Comparison of ENCODE assay signal across 19 cellular contexts in genomic region chr5:64190562-64191306, GRCh38. TPM values are rescaled to one million over a fixed set of nuclear protein-coding genes. Genes with fewer than 3 reads are reported as not detected.
DNase-seq lines count a peak whose midpoint lies in the region; ATAC-seq lines count a peak whose summit lies in the region.
"Had no signal": no experiment of that assay in that cellular context is flagged by ENCODE, and none has a peak within 500 bp of the region (broad histone marks: within the 10 kb centered on the region; RNA-seq: fewer than 3 reads in every experiment).

No MANE protein-coding gene starts in this region.

- no peaks in the 10 kb centered on the region for H3K9me3 Mint-ChIP-seq in activated T-helper 17 cell treated with anti-CD3 and anti-CD28 coated beads, Interleukin-2, amount 50 U/mL, for 72 hours
- H3K9me3 Mint-ChIP-seq: T-helper 1 cell treated with Interleukin-12 subunit alpha and Interleukin-12 subunit beta and Interleukin-4 antibody, amounts not matched to agents 30 μg/mL and 1 μg/mL, for 36 hours had no signal

- H3K4me3 Mint-ChIP-seq in activated T-helper 17 cell treated with anti-CD3 and anti-CD28 coated beads, Interleukin-2, amount 50 U/mL, for 72 hours: no peak overlapping the region
- H3K4me3 Mint-ChIP-seq: CD4-positive, CD25-positive, alpha-beta regulatory T cell; HFFc6; T-helper 1 cell treated with Interleukin-12 subunit alpha and Interleukin-12 subunit beta and Interleukin-4 antibody, amounts not matched to agents 30 μg/mL and 1 μg/mL, for 36 hours had no signal

- DNase-seq in RPMI8226 (peak; percentile 53), iPS-NIHi11 (ENCODE audit: low spot score) (no peak), GOT3 (lab: John Stamatoyannopoulos, UW) (no peak), nucleus accumbens (lab: John Stamatoyannopoulos, UW) (no peak)
- DNase-seq: CD4-positive, CD25-positive, alpha-beta regulatory T cell; DMS79 treated with DMSO at 0.1 percent for 48 hours; GDM1; HFFc6; NCI-H1048; NCI-H146; NCI-H446; PC-9; SHP77 had no signal

- no peaks in the 10 kb centered on the region for H3K27me3 Mint-ChIP-seq in activated T-helper 17 cell treated with anti-CD3 and anti-CD28 coated beads, Interleukin-2, amount 50 U/mL, for 72 hours
- H3K27me3 Mint-ChIP-seq: CD4-positive, CD25-positive, alpha-beta regulatory T cell had no signal

- H3K4me1 Mint-ChIP-seq in activated T-helper 17 cell treated with anti-CD3 and anti-CD28 coated beads, Interleukin-2, amount 50 U/mL, for 72 hours: no peaks in the 10 kb centered on the region
- H3K4me1 Mint-ChIP-seq: CD4-positive, CD25-positive, alpha-beta regulatory T cell had no signal

- no peaks in the 10 kb centered on the region for H3K36me3 Mint-ChIP-seq in activated T-helper 17 cell treated with anti-CD3 and anti-CD28 coated beads, Interleukin-2, amount 50 U/mL, for 72 hours (ENCODE audit: low read depth)
- H3K36me3 Mint-ChIP-seq: CD4-positive, CD25-positive, alpha-beta regulatory T cell had no signal

- ATAC-seq in GM18498 (IDR thresholded peaks at IDR 0.05; ENCODE audit: unreplicated experiment) (peak; percentile 41), GM18870 (IDR thresholded peaks at IDR 0.05; ENCODE audit: unreplicated experiment) (peak; percentile 35), HG02981 (IDR thresholded peaks at IDR 0.05; ENCODE audit: unreplicated experiment) (peak; percentile 54)
- ATAC-seq in activated T-helper 17 cell treated with anti-CD3 and anti-CD28 coated beads, Interleukin-2, amount 50 U/mL, for 72 hours (replicated peaks): no peak
- ATAC-seq: K562 had no signal

- H3K27ac Mint-ChIP-seq in activated T-helper 17 cell treated with anti-CD3 and anti-CD28 coated beads, Interleukin-2, amount 50 U/mL, for 72 hours: no peak overlapping the region
- H3K27ac Mint-ChIP-seq: CD4-positive, CD25-positive, alpha-beta regulatory T cell; HFFc6; T-helper 1 cell treated with Interleukin-12 subunit alpha and Interleukin-12 subunit beta and Interleukin-4 antibody, amounts not matched to agents 30 μg/mL and 1 μg/mL, for 36 hours had no signal

RNA-seq across cellular contexts. Expression of gene RNF180, which starts 25.1 kb away (rescaled TPM):
- total RNA-seq in activated T-helper 17 cell treated with anti-CD3 and anti-CD28 coated beads, Interleukin-2, amount 50 U/mL, for 72 hours: not detected
- total RNA-seq: CD4-positive, CD25-positive, alpha-beta regulatory T cell; HFFc6; PC-9 had no signal
